ENCODE assay signal across 22 cellular contexts in genomic region chr20:62518911-62519310, GRCh38. TPM values are rescaled to one million over a fixed set of nuclear protein-coding genes. Genes with fewer than 3 reads are reported as not detected.
DNase-seq lines count a peak whose midpoint lies in the region; ATAC-seq and TF ChIP-seq lines count a peak whose summit lies in the region.
"Had no signal": no experiment of that assay in that cellular context is flagged by ENCODE, and none has a peak within 500 bp of the region (broad histone marks: within the 10 kb centered on the region; RNA-seq: fewer than 3 reads in every experiment).

No MANE protein-coding gene starts in this region.

- TF ChIP-seq CTCF in Calu3 (IDR thresholded peaks at IDR 0.05; ENCODE audit: unreplicated experiment) (no peak), Peyer's patch (IDR thresholded peaks at IDR 0.05) (no peak)
- no peak for TF ChIP-seq CTCF in CD4-positive, alpha-beta T cell (IDR thresholded peaks at IDR 0.05)

- peak overlapping the region; percentile 91 for H3K4me2 ChIP-seq in BLaER1
- no peak overlapping the region for H3K4me2 ChIP-seq in neuronal stem cell (ENCODE audit: insufficient read depth, low read length, poor library complexity, severe bottlenecking)
- H3K4me2 ChIP-seq: KMS-11 had no signal

- peak overlapping the region; percentile 49 for H2BK15ac ChIP-seq in neuronal stem cell (ENCODE audit: low read length)

- H2BK5ac ChIP-seq in neuronal stem cell (ENCODE audit: low read length), result peak overlapping the region; percentile 87

- 0 out of 2 replicates have a peak, but pooled peaks cover 9% of the 10 kb centered on the region for H3K27me3 ChIP-seq in BLaER1
- H3K27me3 ChIP-seq in SJCRH30, result no peaks in the 10 kb centered on the region
- H3K27me3 ChIP-seq in neuronal stem cell (ENCODE audit: control insufficient read depth in 3 of 3, insufficient read depth in 3 of 3, low read depth in 1 of 3, low read length in 3 of 3), result peaks cover 0 to 37% (median 0%) of the 10 kb centered on the region in 3 experiments
- H3K27me3 ChIP-seq in CD4-positive, alpha-beta T cell (ENCODE audit: control insufficient read depth, insufficient read depth, low read length), result peaks cover 8% of the 10 kb centered on the region
- peaks cover 0 to 3% of the 10 kb centered on the region in 2 donors for H3K27me3 ChIP-seq in Peyer's patch

- ATAC-seq in CD4-positive, alpha-beta T cell (ENCODE audit: poor library complexity), result no peak
- ATAC-seq: Panc1 had no signal

- DNase-seq in Calu3, result peak; percentile 52
- peak; percentile 94 to 95 for DNase-seq in SJCRH30
- no peak for DNase-seq in neuronal stem cell (ENCODE audit: low spot score)
- DNase-seq in CD4-positive, alpha-beta T cell, result no peak
- no peak for DNase-seq in retina
- no peak for DNase-seq in Peyer's patch
- DNase-seq: ACHN; DMS53; EL; GF-D8; NCI-H1105 treated with DMSO at 0.1 percent for 48 hours; NCI-H2029 treated with DMSO at 0.1 percent for 48 hours; NCI-H226; NCI-H510A treated with DMSO at 0.1 percent for 48 hours; NCI-H774; NK-92 treated with Interleukin-12 subunit alpha and Interleukin-12 subunit beta, amount 100 ng/mL, for 24 hours; SW 1271 had no signal

- peak overlapping the region; percentile 43 for H4K8ac ChIP-seq in neuronal stem cell (ENCODE audit: low read depth, low read length)

- no peak overlapping the region for H3K27ac Mint-ChIP-seq in Calu3 (ENCODE audit: unreplicated experiment)
- H3K27ac Mint-ChIP-seq in CD4-positive, alpha-beta T cell, result no peak overlapping the region

- H3K9ac ChIP-seq in BLaER1 (peak overlapping the region; percentile 34; the same call in 1 of the 2 replicates), neuronal stem cell (ENCODE audit: low read depth, low read length, poor library complexity) (no peak overlapping the region)
- H3K9ac ChIP-seq: KMS-11 had no signal

- WGBS in neuronal stem cell (ENCODE audit: extremely low coverage in 2 of 2, insufficient read length in 2 of 2, insufficient replicate concordance in 1 of 2), 2 donors, result no CpG with 5 or more reads among the region's 18 CpGs

- CTCF ChIA-PET in Calu3 (lab: Charles Lee), result no interaction called here
- CTCF ChIA-PET in CD4-positive, alpha-beta T cell (lab: Charles Lee), result no interaction called here

- H3K14ac ChIP-seq in neuronal stem cell (ENCODE audit: low read length), result no peak overlapping the region

- no peaks in the 10 kb centered on the region for H3K9me3 Mint-ChIP-seq in Calu3 (ENCODE audit: low read depth, unreplicated experiment)
- no peaks in the 10 kb centered on the region for H3K9me3 Mint-ChIP-seq in CD4-positive, alpha-beta T cell

- no TSS peak for BruUV-seq in Calu3 (replicated peaks; lab: Mats Ljungman, UMichigan)

- H4K20me1 ChIP-seq in BLaER1, result peaks cover 21% of the 10 kb centered on the region; the same call in 1 of the 2 replicates

- H3K18ac ChIP-seq in neuronal stem cell (ENCODE audit: low read length), result no peak overlapping the region

- H2AK5ac ChIP-seq in neuronal stem cell (ENCODE audit: low read depth, low read length), result peak overlapping the region; percentile 52

- no peak overlapping the region for H2BK12ac ChIP-seq in neuronal stem cell (ENCODE audit: low read length)

- no peak overlapping the region for H3K4me3 Mint-ChIP-seq in Calu3 (ENCODE audit: low read depth, unreplicated experiment)
- H3K4me3 Mint-ChIP-seq in CD4-positive, alpha-beta T cell, result no peak overlapping the region

- H3K4me1 ChIP-seq in BLaER1 (peaks cover 60% of the 10 kb centered on the region), SJCRH30 (peaks cover 39% of the 10 kb centered on the region), neuronal stem cell (ENCODE audit: control insufficient read depth in 2 of 2, insufficient read depth in 1 of 2, low read depth in 1 of 2, low read length in 2 of 2) (peaks cover 0 to 2% of the 10 kb centered on the region in 2 donors), Peyer's patch (no peaks in the 10 kb centered on the region)

- H3K27ac ChIP-seq in BLaER1, result no peak overlapping the region
- H3K27ac ChIP-seq in SJCRH30, result peak overlapping the region; percentile 67
- no peak overlapping the region for H3K27ac ChIP-seq in neuronal stem cell (replicated peaks; ENCODE audit: low read length)
- H3K27ac ChIP-seq in CD4-positive, alpha-beta T cell (ENCODE audit: low read depth, low read length), result no peak overlapping the region
- no peak overlapping the region for H3K27ac ChIP-seq in Peyer's patch
- H3K27ac ChIP-seq: C4-2B, KMS-11, SK-N-MC had no signal

- H4K91ac ChIP-seq in neuronal stem cell (ENCODE audit: low read depth, low read length, poor library complexity), result no peak overlapping the region

- H2AFZ ChIP-seq in neuronal stem cell (ENCODE audit: low read length), result no peak overlapping the region

- H3K4me3 ChIP-seq in BLaER1 (no peak overlapping the region), SJCRH30 (peak overlapping the region; percentile 46), neuronal stem cell (ENCODE audit: low read length in 2 of 2) (no peak overlapping the region), Peyer's patch (no peak overlapping the region)
- H3K4me3 ChIP-seq: SK-N-MC had no signal

- H3K27me3 Mint-ChIP-seq in Calu3 (ENCODE audit: unreplicated experiment), result peaks cover 99% of the 10 kb centered on the region
- H3K27me3 Mint-ChIP-seq in CD4-positive, alpha-beta T cell, result peaks cover 22% of the 10 kb centered on the region

- no peaks in the 10 kb centered on the region for H3K4me1 Mint-ChIP-seq in Calu3 (ENCODE audit: low read depth, unreplicated experiment)
- no peaks in the 10 kb centered on the region for H3K4me1 Mint-ChIP-seq in CD4-positive, alpha-beta T cell (ENCODE audit: low read depth)

- no peak overlapping the region for H2BK120ac ChIP-seq in neuronal stem cell (ENCODE audit: low read depth, low read length)

- peaks cover 9% of the 10 kb centered on the region for H3K36me3 Mint-ChIP-seq in Calu3 (ENCODE audit: insufficient read depth, unreplicated experiment)
- no peaks in the 10 kb centered on the region for H3K36me3 Mint-ChIP-seq in CD4-positive, alpha-beta T cell (ENCODE audit: low read depth)

- H3K23ac ChIP-seq in neuronal stem cell (ENCODE audit: low read depth, low read length, poor library complexity), result peak overlapping the region; percentile 65

- no peaks in the 10 kb centered on the region for H3K36me3 ChIP-seq in BLaER1
- no peaks in the 10 kb centered on the region for H3K36me3 ChIP-seq in SJCRH30
- no peaks in the 10 kb centered on the region for H3K36me3 ChIP-seq in neuronal stem cell (replicated peaks in 1 of 2; ENCODE audit: control insufficient read depth in 2 of 2, insufficient read depth in 2 of 2, low read length in 2 of 2)
- H3K36me3 ChIP-seq in Peyer's patch, result no peaks in the 10 kb centered on the region

- H3K79me1 ChIP-seq in neuronal stem cell (ENCODE audit: low read depth, low read length), result no peaks in the 10 kb centered on the region

- H3K4ac ChIP-seq in neuronal stem cell (ENCODE audit: low read length), result no peak overlapping the region

- POLR2A ChIA-PET in CD4-positive, alpha-beta T cell (lab: Charles Lee), result no interaction called here

- no peaks in the 10 kb centered on the region for H3K9me3 ChIP-seq in BLaER1
- H3K9me3 ChIP-seq in SJCRH30 (replicated peaks), result no peaks in the 10 kb centered on the region
- no peaks in the 10 kb centered on the region for H3K9me3 ChIP-seq in neuronal stem cell (replicated peaks in 1 of 2; ENCODE audit: control insufficient read depth in 2 of 2, insufficient read depth in 1 of 2, low read depth in 1 of 2, low read length in 2 of 2)
- no peaks in the 10 kb centered on the region for H3K9me3 ChIP-seq in CD4-positive, alpha-beta T cell (ENCODE audit: control insufficient read depth, low read length)
- no peaks in the 10 kb centered on the region for H3K9me3 ChIP-seq in Peyer's patch

- TF ChIP-seq POLR2A in Peyer's patch (IDR thresholded peaks at IDR 0.05), result no peak

- intact Hi-C loops in Calu3 (cut with micrococcal nuclease; ENCODE audit: unreplicated experiment), result no loop called here
- intact Hi-C loops in CD4-positive, alpha-beta T cell (cut with DNase I, micrococcal nuclease), result no loop called here

RNA-seq across cellular contexts. Expression of gene GATA5, which starts 43.1 kb away (rescaled TPM):
- total RNA-seq in Calu3 (2022) (not detected in 2 replicates), Peyer's patch (10 to 100 TPM in 3 of 4 donors, 1 to 10 TPM in 1; 1.7 to 48.3 (median 39.5) TPM)
- total RNA-seq in SJCRH30 (2014; rRNA removed; shearing (Covaris generic)), result not detected in 2 replicates
- polyA plus RNA-seq in neuronal stem cell (2013, experiment 1 of 2), result 0.08 TPM
- polyA plus RNA-seq in neuronal stem cell (2013, experiment 2 of 2), result 0.11 TPM
- total RNA-seq in CD4-positive, alpha-beta T cell, result not detected

Comparison
In these comparisons a context has a peak if more than half of its experiments do, and no peak if none do; other contexts are left out.
1. DNase-seq: peak in Calu3 (single experiment) and SJCRH30 (2 of 2); none in neuronal stem cell (single experiment), CD4-positive, alpha-beta T cell (0 of 10), retina (single experiment) and Peyer's patch (0 of 3).